Comparison of ENCODE assay signal across 1 cellular context in the genomic region with DNA sequence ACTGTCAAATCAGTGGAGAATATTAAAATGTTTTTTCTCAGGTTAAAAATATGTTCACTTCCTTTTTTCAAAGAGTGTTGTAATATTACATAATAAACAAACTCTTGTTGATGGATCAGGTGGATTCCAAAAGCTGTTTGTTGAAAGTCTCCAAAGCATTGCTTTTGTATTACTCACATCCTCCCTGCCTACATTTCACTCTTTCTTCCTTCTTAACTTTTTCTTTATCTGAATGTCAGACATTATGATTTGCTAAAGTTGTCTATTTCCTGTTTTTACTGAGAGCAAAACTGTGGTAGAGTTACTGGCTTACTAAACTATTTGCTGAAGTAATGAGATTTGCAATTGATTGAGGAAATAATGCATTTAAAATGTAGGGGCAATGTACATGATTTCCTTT.
TF ChIP-seq lines count a peak whose summit lies in the region.

No MANE protein-coding gene starts in this region.

TF ChIP-seq in HepG2, 621 proteins besides CTCF, POLR2A, EP300 and RAD21 (continued from another document):
- TF ChIP-seq, protein P1, sequence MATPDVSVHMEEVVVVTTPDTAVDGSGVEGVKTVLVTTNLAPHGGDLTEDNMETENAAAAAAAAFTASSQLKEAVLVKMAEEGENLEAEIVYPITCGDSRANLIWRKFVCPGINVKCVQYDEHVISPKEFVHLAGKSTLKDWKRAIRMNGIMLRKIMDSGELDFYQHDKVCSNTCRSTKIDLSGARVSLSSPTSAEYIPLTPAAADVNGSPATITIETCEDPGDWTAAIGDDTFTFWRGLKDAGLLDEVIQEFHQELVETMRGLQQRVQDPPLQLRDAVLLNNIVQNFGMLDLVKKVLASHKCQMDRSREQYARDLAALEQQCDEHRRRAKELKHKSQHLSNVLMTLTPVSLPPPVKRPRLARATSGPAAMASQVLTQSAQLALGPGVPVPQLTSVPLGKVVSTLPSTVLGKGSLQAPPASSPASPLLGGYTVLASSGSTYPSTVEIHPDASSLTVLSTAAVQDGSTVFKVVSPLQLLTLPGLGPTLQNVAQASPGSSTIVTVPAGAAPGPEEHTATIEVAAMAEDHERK (CRISPR knock-in tag; IDR thresholded peaks at IDR 0.05; ENCODE audit: low read depth), result no peak
- TF ChIP-seq RORA (CRISPR knock-in tag; IDR thresholded peaks at IDR 0.05), result no peak
- no peak for TF ChIP-seq ZHX1 (CRISPR knock-in tag; IDR thresholded peaks at IDR 0.05; ENCODE audit: low read depth)
- TF ChIP-seq MXD1 (CRISPR knock-in tag; IDR thresholded peaks at IDR 0.05), result no peak
- TF ChIP-seq ZBTB1 (CRISPR knock-in tag; IDR thresholded peaks at IDR 0.05; ENCODE audit: borderline replicate concordance), result no peak
- TF ChIP-seq JDP2 (CRISPR knock-in tag; IDR thresholded peaks at IDR 0.05; ENCODE audit: borderline replicate concordance), result no peak
- no peak for TF ChIP-seq KLF13 (CRISPR knock-in tag; IDR thresholded peaks at IDR 0.05)
- TF ChIP-seq THRA (CRISPR knock-in tag; IDR thresholded peaks at IDR 0.05; ENCODE audit: borderline replicate concordance), result no peak
- no peak for TF ChIP-seq YEATS4 (CRISPR knock-in tag; IDR thresholded peaks at IDR 0.05; ENCODE audit: borderline replicate concordance)
- TF ChIP-seq ZNF362 (CRISPR knock-in tag; IDR thresholded peaks at IDR 0.05; ENCODE audit: borderline replicate concordance), result no peak
- TF ChIP-seq ATF2 (CRISPR knock-in tag; IDR thresholded peaks at IDR 0.05), result no peak
- no peak for TF ChIP-seq CCAR2 (optimal IDR thresholded peaks at IDR 0.05; ENCODE audit: low read depth, low read length)
- no peak for TF ChIP-seq U2AF2 (IDR thresholded peaks at IDR 0.05; ENCODE audit: low read depth, low read length)
- TF ChIP-seq UBTF (CRISPR knock-in tag; IDR thresholded peaks at IDR 0.05), result no peak
